ENCODE assay signal across 1 cellular context in the genomic region with DNA sequence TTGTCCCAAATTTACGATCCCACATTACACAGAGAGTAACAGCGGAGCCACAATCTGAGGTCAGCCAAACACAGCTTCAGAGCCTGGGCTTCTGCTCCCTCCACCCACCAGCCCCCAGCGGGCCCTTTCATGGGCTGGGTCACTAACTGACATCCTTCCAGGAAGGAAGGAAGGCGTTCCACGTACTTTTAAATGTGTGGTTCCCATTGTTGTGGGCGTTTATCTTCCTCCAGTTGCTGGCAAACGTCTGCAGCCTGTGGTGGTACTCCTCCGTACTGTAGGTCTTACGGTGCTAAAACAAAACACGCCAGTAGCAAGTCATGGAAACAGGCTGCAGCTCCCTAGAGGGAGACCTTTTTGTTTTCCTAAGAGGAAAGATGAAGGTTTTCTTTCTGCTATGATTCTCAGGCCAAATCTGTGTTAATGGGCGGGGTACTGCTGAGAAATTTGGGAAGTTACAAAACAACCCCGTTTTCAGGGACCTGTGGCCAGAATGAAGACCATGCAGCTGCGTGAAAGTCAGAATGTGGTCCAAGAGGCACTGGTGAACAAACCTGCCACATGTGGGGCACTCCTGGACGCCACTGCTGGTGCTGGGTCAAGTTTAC.
TF ChIP-seq lines count a peak whose summit lies in the region.

No MANE protein-coding gene starts in this region.

TF ChIP-seq in K562, 482 proteins besides CTCF, POLR2A, EP300 and RAD21 (continued from another document):
- TF ChIP-seq ZNF507 (tag; conservative IDR thresholded peaks at IDR 0.05) (no peak), SMC3 (conservative IDR thresholded peaks at IDR 0.05; ENCODE audit: insufficient read depth, low read depth, low read length) (no peak), TAL1 (IDR thresholded peaks at IDR 0.05) (peak; percentile 26; the same call in 1 of the 2 replicates), JUND (IDR thresholded peaks at IDR 0.05; ENCODE audit: borderline replicate concordance, low read depth, low read length) (peak; percentile 48; the same call in 1 of the 2 replicates), JUND (tag; IDR thresholded peaks at IDR 0.05; ENCODE audit: borderline replicate concordance, low read depth, low read length) (no peak; the same call in 2 of the 3 replicates), MXI1 (IDR thresholded peaks at IDR 0.05; ENCODE audit: low read depth, low read length) (no peak), SMARCC2 (IDR thresholded peaks at IDR 0.05; ENCODE audit: low read depth) (no peak; the same call in 1 of the 2 replicates), CCAR2 (IDR thresholded peaks at IDR 0.05; ENCODE audit: low read depth, low read length) (no peak), POLR2AphosphoS5 (IDR thresholded peaks at IDR 0.05; ENCODE audit: control insufficient read depth, insufficient read depth, low read depth, low read length) (peak; percentile 72), LARP7 (IDR thresholded peaks at IDR 0.05) (no peak), CEBPB (tag; IDR thresholded peaks at IDR 0.05) (no peak), EP400 (IDR thresholded peaks at IDR 0.05) (peak; percentile 74), ZBED1 (IDR thresholded peaks at IDR 0.05) (no peak), YY1 (IDR thresholded peaks at IDR 0.05; ENCODE audit: borderline replicate concordance in 1 of 3, control insufficient read depth in 1 of 3, extremely low read depth in 1 of 3, insufficient read depth in 3 of 3, insufficient read length in 1 of 3, insufficient replicate concordance in 2 of 3, low read depth in 1 of 3, low read length in 2 of 3) (peak in 1 of 3 experiments; percentile 46), ZZZ3 (IDR thresholded peaks at IDR 0.05) (no peak), RAD51 (IDR thresholded peaks at IDR 0.05; ENCODE audit: borderline replicate concordance, low read depth) (no peak), TARDBP (IDR thresholded peaks at IDR 0.05) (no peak), DACH1 (IDR thresholded peaks at IDR 0.05; ENCODE audit: partially characterized antibody) (no peak), MED1 (CRISPR knock-in tag; IDR thresholded peaks at IDR 0.05; ENCODE audit: borderline replicate concordance) (no peak), E2F3 (CRISPR knock-in tag; IDR thresholded peaks at IDR 0.05) (no peak), PHB (CRISPR knock-in tag; IDR thresholded peaks at IDR 0.05) (no peak), ZNF75A (CRISPR knock-in tag; IDR thresholded peaks at IDR 0.05) (no peak), ZNF263 (CRISPR knock-in tag; IDR thresholded peaks at IDR 0.05; ENCODE audit: borderline replicate concordance) (no peak), KDM4B (IDR thresholded peaks at IDR 0.05; ENCODE audit: borderline replicate concordance in 2 of 2, low read depth in 1 of 2) (no peak), CBFA2T3 (IDR thresholded peaks at IDR 0.05) (peak; percentile 80), ZC3H8 (IDR thresholded peaks at IDR 0.05) (no peak), ATF1 (CRISPR knock-in tag; IDR thresholded peaks at IDR 0.05) (no peak), ATF1 (tag; IDR thresholded peaks at IDR 0.05) (peak; percentile 40; the same call in 1 of the 2 replicates), ETS2 (tag; IDR thresholded peaks at IDR 0.05; ENCODE audit: borderline replicate concordance, poor library complexity, severe bottlenecking) (no peak), MECOM (CRISPR knock-in tag; IDR thresholded peaks at IDR 0.05) (no peak), BRD4 (IDR thresholded peaks at IDR 0.05) (no peak)
- TF ChIP-seq, protein P1, sequence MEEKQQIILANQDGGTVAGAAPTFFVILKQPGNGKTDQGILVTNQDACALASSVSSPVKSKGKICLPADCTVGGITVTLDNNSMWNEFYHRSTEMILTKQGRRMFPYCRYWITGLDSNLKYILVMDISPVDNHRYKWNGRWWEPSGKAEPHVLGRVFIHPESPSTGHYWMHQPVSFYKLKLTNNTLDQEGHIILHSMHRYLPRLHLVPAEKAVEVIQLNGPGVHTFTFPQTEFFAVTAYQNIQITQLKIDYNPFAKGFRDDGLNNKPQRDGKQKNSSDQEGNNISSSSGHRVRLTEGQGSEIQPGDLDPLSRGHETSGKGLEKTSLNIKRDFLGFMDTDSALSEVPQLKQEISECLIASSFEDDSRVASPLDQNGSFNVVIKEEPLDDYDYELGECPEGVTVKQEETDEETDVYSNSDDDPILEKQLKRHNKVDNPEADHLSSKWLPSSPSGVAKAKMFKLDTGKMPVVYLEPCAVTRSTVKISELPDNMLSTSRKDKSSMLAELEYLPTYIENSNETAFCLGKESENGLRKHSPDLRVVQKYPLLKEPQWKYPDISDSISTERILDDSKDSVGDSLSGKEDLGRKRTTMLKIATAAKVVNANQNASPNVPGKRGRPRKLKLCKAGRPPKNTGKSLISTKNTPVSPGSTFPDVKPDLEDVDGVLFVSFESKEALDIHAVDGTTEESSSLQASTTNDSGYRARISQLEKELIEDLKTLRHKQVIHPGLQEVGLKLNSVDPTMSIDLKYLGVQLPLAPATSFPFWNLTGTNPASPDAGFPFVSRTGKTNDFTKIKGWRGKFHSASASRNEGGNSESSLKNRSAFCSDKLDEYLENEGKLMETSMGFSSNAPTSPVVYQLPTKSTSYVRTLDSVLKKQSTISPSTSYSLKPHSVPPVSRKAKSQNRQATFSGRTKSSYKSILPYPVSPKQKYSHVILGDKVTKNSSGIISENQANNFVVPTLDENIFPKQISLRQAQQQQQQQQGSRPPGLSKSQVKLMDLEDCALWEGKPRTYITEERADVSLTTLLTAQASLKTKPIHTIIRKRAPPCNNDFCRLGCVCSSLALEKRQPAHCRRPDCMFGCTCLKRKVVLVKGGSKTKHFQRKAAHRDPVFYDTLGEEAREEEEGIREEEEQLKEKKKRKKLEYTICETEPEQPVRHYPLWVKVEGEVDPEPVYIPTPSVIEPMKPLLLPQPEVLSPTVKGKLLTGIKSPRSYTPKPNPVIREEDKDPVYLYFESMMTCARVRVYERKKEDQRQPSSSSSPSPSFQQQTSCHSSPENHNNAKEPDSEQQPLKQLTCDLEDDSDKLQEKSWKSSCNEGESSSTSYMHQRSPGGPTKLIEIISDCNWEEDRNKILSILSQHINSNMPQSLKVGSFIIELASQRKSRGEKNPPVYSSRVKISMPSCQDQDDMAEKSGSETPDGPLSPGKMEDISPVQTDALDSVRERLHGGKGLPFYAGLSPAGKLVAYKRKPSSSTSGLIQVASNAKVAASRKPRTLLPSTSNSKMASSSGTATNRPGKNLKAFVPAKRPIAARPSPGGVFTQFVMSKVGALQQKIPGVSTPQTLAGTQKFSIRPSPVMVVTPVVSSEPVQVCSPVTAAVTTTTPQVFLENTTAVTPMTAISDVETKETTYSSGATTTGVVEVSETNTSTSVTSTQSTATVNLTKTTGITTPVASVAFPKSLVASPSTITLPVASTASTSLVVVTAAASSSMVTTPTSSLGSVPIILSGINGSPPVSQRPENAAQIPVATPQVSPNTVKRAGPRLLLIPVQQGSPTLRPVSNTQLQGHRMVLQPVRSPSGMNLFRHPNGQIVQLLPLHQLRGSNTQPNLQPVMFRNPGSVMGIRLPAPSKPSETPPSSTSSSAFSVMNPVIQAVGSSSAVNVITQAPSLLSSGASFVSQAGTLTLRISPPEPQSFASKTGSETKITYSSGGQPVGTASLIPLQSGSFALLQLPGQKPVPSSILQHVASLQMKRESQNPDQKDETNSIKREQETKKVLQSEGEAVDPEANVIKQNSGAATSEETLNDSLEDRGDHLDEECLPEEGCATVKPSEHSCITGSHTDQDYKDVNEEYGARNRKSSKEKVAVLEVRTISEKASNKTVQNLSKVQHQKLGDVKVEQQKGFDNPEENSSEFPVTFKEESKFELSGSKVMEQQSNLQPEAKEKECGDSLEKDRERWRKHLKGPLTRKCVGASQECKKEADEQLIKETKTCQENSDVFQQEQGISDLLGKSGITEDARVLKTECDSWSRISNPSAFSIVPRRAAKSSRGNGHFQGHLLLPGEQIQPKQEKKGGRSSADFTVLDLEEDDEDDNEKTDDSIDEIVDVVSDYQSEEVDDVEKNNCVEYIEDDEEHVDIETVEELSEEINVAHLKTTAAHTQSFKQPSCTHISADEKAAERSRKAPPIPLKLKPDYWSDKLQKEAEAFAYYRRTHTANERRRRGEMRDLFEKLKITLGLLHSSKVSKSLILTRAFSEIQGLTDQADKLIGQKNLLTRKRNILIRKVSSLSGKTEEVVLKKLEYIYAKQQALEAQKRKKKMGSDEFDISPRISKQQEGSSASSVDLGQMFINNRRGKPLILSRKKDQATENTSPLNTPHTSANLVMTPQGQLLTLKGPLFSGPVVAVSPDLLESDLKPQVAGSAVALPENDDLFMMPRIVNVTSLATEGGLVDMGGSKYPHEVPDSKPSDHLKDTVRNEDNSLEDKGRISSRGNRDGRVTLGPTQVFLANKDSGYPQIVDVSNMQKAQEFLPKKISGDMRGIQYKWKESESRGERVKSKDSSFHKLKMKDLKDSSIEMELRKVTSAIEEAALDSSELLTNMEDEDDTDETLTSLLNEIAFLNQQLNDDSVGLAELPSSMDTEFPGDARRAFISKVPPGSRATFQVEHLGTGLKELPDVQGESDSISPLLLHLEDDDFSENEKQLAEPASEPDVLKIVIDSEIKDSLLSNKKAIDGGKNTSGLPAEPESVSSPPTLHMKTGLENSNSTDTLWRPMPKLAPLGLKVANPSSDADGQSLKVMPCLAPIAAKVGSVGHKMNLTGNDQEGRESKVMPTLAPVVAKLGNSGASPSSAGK (IDR thresholded peaks at IDR 0.05): no peak
- TF ChIP-seq, protein P2, sequence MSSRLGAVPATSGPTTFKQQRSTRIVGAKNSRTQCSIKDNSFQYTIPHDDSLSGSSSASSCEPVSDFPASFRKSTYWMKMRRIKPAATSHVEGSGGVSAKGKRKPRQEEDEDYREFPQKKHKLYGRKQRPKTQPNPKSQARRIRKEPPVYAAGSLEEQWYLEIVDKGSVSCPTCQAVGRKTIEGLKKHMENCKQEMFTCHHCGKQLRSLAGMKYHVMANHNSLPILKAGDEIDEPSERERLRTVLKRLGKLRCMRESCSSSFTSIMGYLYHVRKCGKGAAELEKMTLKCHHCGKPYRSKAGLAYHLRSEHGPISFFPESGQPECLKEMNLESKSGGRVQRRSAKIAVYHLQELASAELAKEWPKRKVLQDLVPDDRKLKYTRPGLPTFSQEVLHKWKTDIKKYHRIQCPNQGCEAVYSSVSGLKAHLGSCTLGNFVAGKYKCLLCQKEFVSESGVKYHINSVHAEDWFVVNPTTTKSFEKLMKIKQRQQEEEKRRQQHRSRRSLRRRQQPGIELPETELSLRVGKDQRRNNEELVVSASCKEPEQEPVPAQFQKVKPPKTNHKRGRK (tag; IDR thresholded peaks at IDR 0.05): no peak
